In genomic region chr5:139848508-139849100, GRCh38 we compare ENCODE assay signal across 8 cellular contexts. TPM values are rescaled to one million over a fixed set of nuclear protein-coding genes. Genes with fewer than 3 reads are reported as not detected.
DNase-seq lines count a peak whose midpoint lies in the region; ATAC-seq and TF ChIP-seq lines count a peak whose summit lies in the region.

No MANE protein-coding gene starts in this region.

- CTCF ChIA-PET in activated CD4-positive, alpha-beta T cell treated with anti-CD3 and anti-CD28 coated beads, Interleukin-2, amount 10 ng/mL, durations not matched to agents 7 days and 5 days (lab: Charles Lee), result interaction anchor here (0.7 to 1.4 kb wide), 3 partner anchors 12 to 52 kb away, joined by 3 read pairs; no protein-coding TSS in a partner anchor

- H3K36me3 Mint-ChIP-seq in activated CD4-positive, alpha-beta T cell treated with anti-CD3 and anti-CD28 coated beads, Interleukin-2, amount 10 ng/mL, durations not matched to agents 7 days and 5 days (ENCODE audit: low read depth), result no peaks in the 10 kb centered on the region
- H3K36me3 Mint-ChIP-seq in progenitor cell of endocrine pancreas (ENCODE audit: insufficient read depth), result no peaks in the 10 kb centered on the region

- peak overlapping the region; percentile 66 to 85 (median 74) for H3K4me3 ChIP-seq in esophagus muscularis mucosa

- TF ChIP-seq CTCF in esophagus muscularis mucosa (IDR thresholded peaks at IDR 0.05) (no peak), progenitor cell of endocrine pancreas (IDR thresholded peaks at IDR 0.05; ENCODE audit: unreplicated experiment) (no peak)

- no peak for TF ChIP-seq EP300 in esophagus muscularis mucosa (IDR thresholded peaks at IDR 0.05)

- H3K4me1 Mint-ChIP-seq in activated CD4-positive, alpha-beta T cell treated with anti-CD3 and anti-CD28 coated beads, Interleukin-2, amount 10 ng/mL, durations not matched to agents 7 days and 5 days, result peaks cover 10% of the 10 kb centered on the region
- H3K4me1 Mint-ChIP-seq in progenitor cell of endocrine pancreas (ENCODE audit: low read depth), result no peaks in the 10 kb centered on the region

- no peak for ATAC-seq in SK-N-SH treated with all-trans-retinoic acid at 6 μM for 48 hours

- no peaks in the 10 kb centered on the region for H3K9me3 Mint-ChIP-seq in activated CD4-positive, alpha-beta T cell treated with anti-CD3 and anti-CD28 coated beads, Interleukin-2, amount 10 ng/mL, durations not matched to agents 7 days and 5 days
- no peaks in the 10 kb centered on the region for H3K9me3 Mint-ChIP-seq in progenitor cell of endocrine pancreas (ENCODE audit: low read depth)

- POLR2A ChIA-PET in activated CD4-positive, alpha-beta T cell treated with anti-CD3 and anti-CD28 coated beads, Interleukin-2, amount 10 ng/mL, durations not matched to agents 7 days and 5 days (lab: Charles Lee), result no interaction called here

- 43% methylated on average over 14 of the region's 43 CpGs for WGBS in esophagus muscularis mucosa

- peaks cover 37% of the 10 kb centered on the region for H3K27me3 Mint-ChIP-seq in activated CD4-positive, alpha-beta T cell treated with anti-CD3 and anti-CD28 coated beads, Interleukin-2, amount 10 ng/mL, durations not matched to agents 7 days and 5 days
- H3K27me3 Mint-ChIP-seq in progenitor cell of endocrine pancreas, result peaks cover 55% of the 10 kb centered on the region

- intact Hi-C loops in esophagus muscularis mucosa (cut with DNase I), result loop anchor here (5.0 kb wide), 1 partner anchor 119 kb away; no protein-coding TSS in a partner anchor

- no peaks in the 10 kb centered on the region for H3K27me3 ChIP-seq in esophagus muscularis mucosa

- H3K4me3 Mint-ChIP-seq in activated CD4-positive, alpha-beta T cell treated with anti-CD3 and anti-CD28 coated beads, Interleukin-2, amount 10 ng/mL, durations not matched to agents 7 days and 5 days, result peak overlapping the region; percentile 58
- peak overlapping the region; percentile 69 for H3K4me3 Mint-ChIP-seq in progenitor cell of endocrine pancreas (ENCODE audit: low read depth)

- DNase-seq in SIG-M5 treated with dmso at 0.1 percent for 504 hours (lab: John Stamatoyannopoulos, UW; ENCODE audit: unreplicated experiment) (peak; percentile 45), SIG-M5 (lab: John Stamatoyannopoulos, UW) (no peak), esophagus muscularis mucosa (ENCODE audit: extremely low spot score) (no peak), progenitor cell of endocrine pancreas (ENCODE audit: low spot score, unreplicated experiment) (no peak), NCI-H2196 treated with DMSO at 0.1 percent for 48 hours (lab: John Stamatoyannopoulos, UW; ENCODE audit: unreplicated experiment) (no peak), NCI-H187 (lab: John Stamatoyannopoulos, UW) (no peak)
- DNase-seq in activated CD4-positive, alpha-beta T cell treated with anti-CD3 and anti-CD28 coated beads, Interleukin-2, amount 10 ng/mL, durations not matched to agents 7 days and 5 days, result peak; percentile 21

- peaks cover 0 to 22% (median 20%) of the 10 kb centered on the region in 4 donors for H3K36me3 ChIP-seq in esophagus muscularis mucosa

- H3K4me1 ChIP-seq in esophagus muscularis mucosa, result peaks cover 5 to 25% (median 14%) of the 10 kb centered on the region in 4 donors

- TF ChIP-seq POLR2A in esophagus muscularis mucosa (IDR thresholded peaks at IDR 0.05; ENCODE audit: low read depth), result no peak

- H3K27ac Mint-ChIP-seq in activated CD4-positive, alpha-beta T cell treated with anti-CD3 and anti-CD28 coated beads, Interleukin-2, amount 10 ng/mL, durations not matched to agents 7 days and 5 days, result no peak overlapping the region
- no peak overlapping the region for H3K27ac Mint-ChIP-seq in progenitor cell of endocrine pancreas

- no peaks in the 10 kb centered on the region for H3K9me3 ChIP-seq in esophagus muscularis mucosa

- H3K27ac ChIP-seq in esophagus muscularis mucosa (replicated peaks in 1 of 4), result peak overlapping the region; percentile 67 to 85 (median 80)

TF ChIP-seq in SK-N-SH treated with all-trans-retinoic acid at 6 μM for 48 hours, 23 proteins besides CTCF, POLR2A, EP300 and RAD21:
- TF ChIP-seq ZFP30 (CRISPR knock-in tag; IDR thresholded peaks at IDR 0.05) (no peak), ZNF565 (CRISPR knock-in tag; conservative IDR thresholded peaks at IDR 0.05; ENCODE audit: low read depth) (no peak), POU6F1 (CRISPR knock-in tag; IDR thresholded peaks at IDR 0.05; ENCODE audit: borderline replicate concordance, low read depth) (no peak), SNAI2 (CRISPR knock-in tag; IDR thresholded peaks at IDR 0.05) (no peak), ZC3H10 (CRISPR knock-in tag; IDR thresholded peaks at IDR 0.05) (no peak), PATZ1 (CRISPR knock-in tag; IDR thresholded peaks at IDR 0.05; ENCODE audit: borderline replicate concordance) (no peak), GLIS3 (CRISPR knock-in tag; IDR thresholded peaks at IDR 0.05) (no peak), TSHZ2 (CRISPR knock-in tag; IDR thresholded peaks at IDR 0.05) (no peak), ZNF70 (CRISPR knock-in tag; IDR thresholded peaks at IDR 0.05) (no peak), ARNTL (CRISPR knock-in tag; IDR thresholded peaks at IDR 0.05; ENCODE audit: borderline replicate concordance, low read depth) (no peak), ZNF8 (CRISPR knock-in tag; IDR thresholded peaks at IDR 0.05) (no peak), RARB (CRISPR knock-in tag; IDR thresholded peaks at IDR 0.05) (no peak), TOX (CRISPR knock-in tag; IDR thresholded peaks at IDR 0.05; ENCODE audit: borderline replicate concordance) (no peak), TCF4 (CRISPR knock-in tag; IDR thresholded peaks at IDR 0.05; ENCODE audit: borderline replicate concordance) (no peak)

RNA-seq across cellular contexts. Expression of gene PSD2, which starts 53.0 kb away (rescaled TPM):
- total RNA-seq in activated CD4-positive, alpha-beta T cell treated with anti-CD3 and anti-CD28 coated beads, Interleukin-2, amount 10 ng/mL, durations not matched to agents 7 days and 5 days, result not detected
- total RNA-seq in esophagus muscularis mucosa (under 1 TPM in 3 of 4 donors, not detected in 1; under 0.01 to 0.17 (median 0.13) TPM), progenitor cell of endocrine pancreas (0.14 and 0.18 TPM in 2 replicates)

Comparison
In these comparisons a context has a peak if more than half of its experiments do, and no peak if none do; other contexts are left out.
1. DNase-seq: peak in SIG-M5 treated with dmso at 0.1 percent for 504 hours (single experiment) and activated CD4-positive, alpha-beta T cell treated with anti-CD3 and anti-CD28 coated beads, Interleukin-2, amount 10 ng/mL, durations not matched to agents 7 days and 5 days (single experiment); none in SIG-M5 (single experiment), esophagus muscularis mucosa (single experiment), progenitor cell of endocrine pancreas (single experiment), NCI-H2196 treated with DMSO at 0.1 percent for 48 hours (single experiment) and NCI-H187 (0 of 2).